Comparison of ENCODE assay signal across 1 cellular context in genomic region chr9:97307500-97308163, GRCh38.
TF ChIP-seq lines count a peak whose summit lies in the region.

CCDC180 (plus strand) TSS chr9:97307659; CDS start chr9:97308064, 405 bp downstream.

TF ChIP-seq in GM23338, 12 proteins besides CTCF, POLR2A, EP300 and RAD21 (continued from another document):
- TF ChIP-seq REST (IDR thresholded peaks at IDR 0.05; ENCODE audit: unreplicated experiment) (no peak), ZNF462 (CRISPR knock-in tag; IDR thresholded peaks at IDR 0.05) (no peak), EZH2 (IDR thresholded peaks at IDR 0.05; ENCODE audit: low read depth, unreplicated experiment) (no peak), ETS1 (IDR thresholded peaks at IDR 0.05) (no peak), ZNF114 (CRISPR knock-in tag; IDR thresholded peaks at IDR 0.05) (no peak), STAT1 (IDR thresholded peaks at IDR 0.05; ENCODE audit: unreplicated experiment) (no peak)
